In the genomic region with DNA sequence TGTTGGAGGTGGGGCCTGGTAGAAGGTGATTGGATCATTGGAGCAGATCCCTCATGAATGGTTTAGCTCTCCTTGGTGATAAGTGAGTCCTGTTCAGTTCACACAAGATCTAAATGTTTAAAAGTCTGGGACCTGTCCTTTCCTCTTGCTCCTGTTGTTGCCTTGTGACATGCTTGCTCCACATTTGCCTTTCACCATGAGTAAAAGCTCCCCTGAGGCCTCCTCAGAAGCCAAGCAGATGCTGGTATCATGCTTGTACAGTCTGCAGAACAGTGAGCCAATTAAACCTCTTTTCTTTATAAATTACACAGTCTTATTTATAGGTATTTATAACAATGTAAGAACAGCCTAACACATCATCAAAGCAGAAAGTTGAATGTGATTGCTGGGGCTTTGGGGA, we compare ENCODE assay signal across 20 cellular contexts.
"Had no signal": no experiment of that assay in that cellular context is flagged by ENCODE, and none has a peak within 500 bp of the region (broad histone marks: within the 10 kb centered on the region; RNA-seq: fewer than 3 reads in every experiment).

No MANE protein-coding gene starts in this region.

- H3K27ac ChIP-seq: dorsolateral prefrontal cortex, gastroesophageal sphincter, left ventricle myocardium inferior, lower lobe of right lung, skin epidermis, stomach, thoracic aorta, transverse colon had no signal

- H3K9me3 ChIP-seq: gastroesophageal sphincter, lower lobe of right lung, stomach, transverse colon had no signal

- H3K27me3 ChIP-seq: dorsolateral prefrontal cortex, gastroesophageal sphincter, stomach, transverse colon had no signal

- DNase-seq: cortex of kidney; dorsolateral prefrontal cortex; effector memory CD4-positive, alpha-beta T cell; foreskin fibroblast; immature natural killer cell; left cardiac atrium; left ventricle myocardium inferior; lower lobe of right lung; occipital lobe; stimulated activated CD4-positive, alpha-beta T cell treated with anti-CD3 and anti-CD28 coated beads, Interleukin-2, amount 100 ng/mL, for 24 hours; stimulated activated CD4-positive, alpha-beta T cell treated with anti-CD3 and anti-CD28 coated beads, Interleukin-4, amount 100 ng/mL, for 4 hours; stimulated activated naive CD4-positive, alpha-beta T cell; stomach; substantia nigra; transverse colon had no signal

- H3K36me3 ChIP-seq: gastroesophageal sphincter, left ventricle myocardium inferior, lower lobe of right lung, stomach, thoracic aorta, transverse colon had no signal

- H3K4me3 ChIP-seq: dorsolateral prefrontal cortex, gastroesophageal sphincter, left ventricle myocardium inferior, lower lobe of right lung, skin epidermis, stomach, thoracic aorta, transverse colon had no signal

- ATAC-seq: esophagus mucosa, gastroesophageal sphincter, left cardiac atrium, lower lobe of right lung, sciatic nerve had no signal
